Comparison of ENCODE assay signal across 9 cellular contexts in the genomic region with DNA sequence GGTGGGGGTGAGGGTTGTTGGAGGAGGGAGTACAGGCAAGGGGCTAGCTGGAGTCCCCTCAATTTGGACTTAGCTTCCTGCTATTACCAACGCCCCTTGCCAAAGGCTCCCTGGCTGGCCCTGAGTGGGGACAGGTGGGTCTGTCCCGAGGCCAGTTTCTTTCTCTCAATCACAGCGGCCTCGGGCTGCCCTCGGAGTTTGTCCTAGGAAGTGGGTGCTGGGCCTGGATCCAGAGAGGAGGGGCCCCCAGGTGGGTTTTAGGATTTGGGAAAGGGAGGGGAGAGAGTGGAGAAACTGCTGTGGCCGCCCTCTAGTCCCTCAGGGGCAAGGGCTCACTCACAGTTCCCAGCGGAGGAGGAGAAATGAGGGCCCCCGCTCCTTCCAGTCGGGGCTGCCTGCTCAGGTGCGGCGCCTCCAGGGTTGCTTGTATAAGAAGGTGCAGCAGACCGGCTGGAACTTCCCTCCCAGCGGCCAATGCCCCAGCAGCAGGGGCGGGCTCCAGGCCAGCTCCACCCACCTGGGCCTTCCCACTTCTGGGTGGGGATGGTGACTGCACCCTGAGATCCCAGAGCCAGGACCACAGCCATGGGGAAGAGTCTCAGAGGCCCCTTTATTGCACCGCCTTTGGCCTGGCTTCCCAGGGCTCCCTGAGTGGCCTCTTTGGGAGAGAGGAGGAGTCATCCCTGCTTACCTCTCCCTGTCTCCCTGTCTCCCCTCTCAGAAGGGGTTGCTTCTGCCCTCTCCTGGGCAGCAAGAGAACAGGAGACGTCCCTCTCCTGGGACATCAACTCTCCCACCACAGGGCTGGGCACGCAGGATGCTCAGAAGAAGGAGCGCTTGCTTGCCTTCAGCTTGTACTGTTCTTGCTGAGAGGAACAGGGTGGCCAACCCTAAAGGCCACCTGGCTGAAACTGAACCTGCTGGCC.
DNase-seq lines count a peak whose midpoint lies in the region; ATAC-seq and TF ChIP-seq lines count a peak whose summit lies in the region.
"Had no signal": no experiment of that assay in that cellular context is flagged by ENCODE, and none has a peak within 500 bp of the region (broad histone marks: within the 10 kb centered on the region; RNA-seq: fewer than 3 reads in every experiment).

No MANE protein-coding gene starts in this region.

- H3K27ac ChIP-seq in colonic mucosa (peak overlapping the region; percentile 70), sigmoid colon (no peak overlapping the region)
- H3K27ac ChIP-seq: heart left ventricle had no signal

- WGBS in sigmoid colon, 2 donors = 34 to 65% methylated on average over 18 of the region's 18 CpGs

- H3K27me3 ChIP-seq in colonic mucosa (no peaks in the 10 kb centered on the region), sigmoid colon (peaks cover 10 to 15% (median 12%) of the 10 kb centered on the region in 3 donors)

- H3K4me3 Mint-ChIP-seq in T-helper 17 cell = no peak overlapping the region

- ATAC-seq in mucosa of descending colon = peak; percentile 82
- no peak for ATAC-seq in T-helper 17 cell
- no peak for ATAC-seq in GM21576 (IDR thresholded peaks at IDR 0.05; ENCODE audit: unreplicated experiment)

- intact Hi-C loops in colonic mucosa (cut with DNase I) (no loop called here), mucosa of descending colon (cut with DNase I, micrococcal nuclease) (no loop called here), sigmoid colon (cut with DNase I) (no loop called here)

- H3K36me3 Mint-ChIP-seq in T-helper 17 cell (ENCODE audit: low read depth) = peaks cover 2% of the 10 kb centered on the region

- no peaks in the 10 kb centered on the region for H3K27me3 Mint-ChIP-seq in T-helper 17 cell

- peaks cover 20% of the 10 kb centered on the region for H3K4me1 Mint-ChIP-seq in T-helper 17 cell

- no peaks in the 10 kb centered on the region for H3K9me3 ChIP-seq in colonic mucosa
- no peaks in the 10 kb centered on the region for H3K9me3 ChIP-seq in mucosa of descending colon
- no peaks in the 10 kb centered on the region for H3K9me3 ChIP-seq in T-helper 17 cell (ENCODE audit: control insufficient read depth, low read length, poor library complexity, severe bottlenecking)
- H3K9me3 ChIP-seq in sigmoid colon = no peaks in the 10 kb centered on the region
- H3K9me3 ChIP-seq: heart left ventricle had no signal

- TF ChIP-seq POLR2A in sigmoid colon (IDR thresholded peaks at IDR 0.05) = peak in 1 of 2 donors; percentile 14

- H3K36me3 ChIP-seq in colonic mucosa (no peaks in the 10 kb centered on the region), mucosa of descending colon (ENCODE audit: low read depth) (no peaks in the 10 kb centered on the region), sigmoid colon (no peaks in the 10 kb centered on the region)

- H3K9ac ChIP-seq in colonic mucosa (ENCODE audit: low read depth in 2 of 2, low read length in 2 of 2) = peak overlapping the region; percentile 48 to 63

- H3K4me1 ChIP-seq in colonic mucosa (peaks cover 8% of the 10 kb centered on the region), mucosa of descending colon (ENCODE audit: low read depth) (peaks cover 25% of the 10 kb centered on the region), sigmoid colon (peaks cover 0 to 32% (median 28%) of the 10 kb centered on the region in 4 donors)

- DNase-seq in AG09319 (ENCODE audit: extremely low read depth, low read depth) (peak; percentile 7), GM20000 (ENCODE audit: low spot score) (peak; percentile 60), NCI-H2196 (lab: John Stamatoyannopoulos, UW; ENCODE audit: unreplicated experiment) (peak; percentile 85), colonic mucosa (peak; percentile 90), mucosa of descending colon (peak; percentile 74 to 94 (median 88)), T-helper 17 cell (no peak), sigmoid colon (no peak)

- H3K27ac Mint-ChIP-seq in T-helper 17 cell = no peak overlapping the region

- H3K4me3 ChIP-seq in colonic mucosa (peak overlapping the region; percentile 28), mucosa of descending colon (no peak overlapping the region), sigmoid colon (no peak overlapping the region)
- H3K4me3 ChIP-seq: heart left ventricle had no signal

- TF ChIP-seq EP300 in sigmoid colon (IDR thresholded peaks at IDR 0.05) = no peak

- TF ChIP-seq CTCF in AG09319 (IDR thresholded peaks at IDR 0.05; ENCODE audit: low read depth, low read length) (peak; percentile 36), GM20000 (IDR thresholded peaks at IDR 0.05; ENCODE audit: extremely low read depth, missing control alignments) (no peak), colonic mucosa (IDR thresholded peaks at IDR 0.05) (no peak), mucosa of descending colon (IDR thresholded peaks at IDR 0.05) (peak; percentile 21), sigmoid colon (IDR thresholded peaks at IDR 0.05) (no peak)

Comparison
In these comparisons a context has a peak if more than half of its experiments do, and no peak if none do; other contexts are left out.
1. DNase-seq: peak in AG09319 (single experiment), GM20000 (single experiment), NCI-H2196 (single experiment), colonic mucosa (single experiment) and mucosa of descending colon (3 of 3); none in T-helper 17 cell (0 of 3) and sigmoid colon (single experiment).
2. CTCF ChIP-seq: peak in AG09319 (single experiment) and mucosa of descending colon (single experiment); none in GM20000 (single experiment), colonic mucosa (single experiment) and sigmoid colon (0 of 4).